Comparison of ENCODE assay signal across 8 cellular contexts in the genomic region with DNA sequence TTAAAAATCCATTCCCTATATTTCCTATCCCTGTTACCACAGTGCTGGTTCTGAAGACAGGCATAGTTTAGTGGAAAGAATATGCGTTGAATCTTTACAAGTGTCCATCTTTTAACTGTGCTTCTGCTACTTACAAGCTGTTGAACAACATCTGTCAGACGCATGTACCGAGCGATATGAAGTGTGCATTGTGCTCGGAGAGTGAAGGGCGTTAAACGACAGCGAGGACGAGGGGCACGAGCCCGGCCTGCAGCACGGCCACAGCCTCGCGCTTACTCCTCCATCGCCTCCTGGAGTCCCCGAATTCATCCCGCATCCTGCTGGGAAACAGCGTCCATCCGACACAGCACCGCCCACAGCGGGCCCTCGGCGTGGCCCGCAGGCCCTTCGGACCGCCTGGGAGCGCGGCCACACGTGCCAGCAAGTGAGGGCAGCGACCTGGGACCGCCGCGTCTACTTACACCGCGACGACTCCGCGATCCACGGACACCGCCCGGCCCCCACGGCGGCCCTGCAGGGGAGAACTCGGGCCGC.
A peak's percentile ranks its signal among the peaks of the same experiment; 100 is the strongest.
DNase-seq lines count a peak whose midpoint lies in the region; ATAC-seq and TF ChIP-seq lines count a peak whose summit lies in the region.

No MANE protein-coding gene starts in this region.

- H3K9ac ChIP-seq in iPS-20b (ENCODE audit: low read depth, low read length), result peak overlapping the region; percentile 83

- peaks cover 12% of the 10 kb centered on the region for H3K4me1 ChIP-seq in iPS-20b (ENCODE audit: insufficient read depth, low read length)

- TF ChIP-seq CTCF in HFF-Myc (IDR thresholded peaks at IDR 0.05; ENCODE audit: low read depth, low read length, missing control alignments) (no peak), astrocyte of the spinal cord (IDR thresholded peaks at IDR 0.05; ENCODE audit: low read depth, low read length) (peak; percentile 3)

- no peaks in the 10 kb centered on the region for H3K9me3 ChIP-seq in iPS-20b (ENCODE audit: insufficient read depth, low read depth, low read length)

- H3K4me3 ChIP-seq in HFF-Myc (replicated peaks; ENCODE audit: low read depth, low read length) (peak overlapping the region; percentile 95), astrocyte of the spinal cord (ENCODE audit: low read depth, low read length) (peak overlapping the region; percentile 80), iPS-20b (ENCODE audit: low read length) (peak overlapping the region; percentile 86)

- no peaks in the 10 kb centered on the region for H3K27me3 ChIP-seq in iPS-20b (ENCODE audit: insufficient read depth, low read length)

- H3K36me3 ChIP-seq in iPS-20b (ENCODE audit: insufficient read depth, low read depth, low read length), result peaks cover 54% of the 10 kb centered on the region

- no peak for DNase-seq in activated CD4-positive, CD25-positive, alpha-beta regulatory T cell treated with anti-CD3 and anti-CD28 coated beads, Interleukin-2, amount 50 U/mL, for 72 hours
- no peak for DNase-seq in HFF-Myc (ENCODE audit: extremely low read depth, low read depth)
- DNase-seq in NCI-H1417 treated with DMSO at 0.1 percent for 48 hours (lab: John Stamatoyannopoulos, UW), result peak; percentile 25
- DNase-seq in astrocyte of the spinal cord (ENCODE audit: low read depth, low spot score), result peak; percentile 43
- DNase-seq in stimulated activated CD8-positive, alpha-beta memory T cell treated with anti-CD3 and anti-CD28 coated beads, Interleukin-4, amount 100 ng/mL, for 48 hours, result peak; percentile 41

- in situ Hi-C loops in astrocyte of the spinal cord (cut with HindIII; ENCODE audit: low sequenced_read_pairs), result no loop called here

- H3K27ac ChIP-seq in iPS-20b (ENCODE audit: low read length), result no peak overlapping the region

- peak; percentile 3 to 4 for ATAC-seq in activated CD4-positive, CD25-positive, alpha-beta regulatory T cell treated with anti-CD3 and anti-CD28 coated beads, Interleukin-2, amount 50 U/mL, for 24 hours
- no peak for ATAC-seq in HG03571 (IDR thresholded peaks at IDR 0.05; ENCODE audit: unreplicated experiment)

Comparison
In these comparisons a context has a peak if more than half of its experiments do, and no peak if none do; other contexts are left out.
1. DNase-seq: peak in NCI-H1417 treated with DMSO at 0.1 percent for 48 hours (single experiment), astrocyte of the spinal cord (single experiment) and stimulated activated CD8-positive, alpha-beta memory T cell treated with anti-CD3 and anti-CD28 coated beads, Interleukin-4, amount 100 ng/mL, for 48 hours (single experiment); none in activated CD4-positive, CD25-positive, alpha-beta regulatory T cell treated with anti-CD3 and anti-CD28 coated beads, Interleukin-2, amount 50 U/mL, for 72 hours (single experiment) and HFF-Myc (single experiment).
2. Peak in every context shown above with its lines, with median percentiles within 50 percentile points of each other: H3K4me3 ChIP-seq.